ENCODE assay signal across 8 cellular contexts in genomic region chr18:61551586-61551985, GRCh38.
DNase-seq lines count a peak whose midpoint lies in the region; ATAC-seq and TF ChIP-seq lines count a peak whose summit lies in the region.

No MANE protein-coding gene starts in this region.

- peaks cover 26% of the 10 kb centered on the region for H3K4me1 Mint-ChIP-seq in neural crest cell

- DNase-seq in GDM1 (lab: John Stamatoyannopoulos, UW): peak; percentile 2
- DNase-seq in HAP-1 (ENCODE audit: low spot score in 2 of 2): peak; percentile 75
- peak; percentile 65 for DNase-seq in NAMALWA (ENCODE audit: low spot score)
- peak; percentile 70 for DNase-seq in SK-N-DZ (ENCODE audit: low spot score)
- peak; percentile 78 to 90 for DNase-seq in fibroblast of lung (ENCODE audit: low read depth in 2 of 2)
- peak; percentile 55 for DNase-seq in neural crest cell (ENCODE audit: low read depth, low spot score)

- no peak for ATAC-seq in HG02884 (IDR thresholded peaks at IDR 0.05; ENCODE audit: unreplicated experiment)

- no peak overlapping the region for H3K4me3 ChIP-seq in HAP-1
- H3K4me3 ChIP-seq in fibroblast of lung (replicated peaks in 1 of 4; ENCODE audit: control extremely low read depth in 1 of 4, insufficient read depth in 1 of 4, low read depth in 3 of 4, low read length in 4 of 4): no peak overlapping the region

- H3K9me3 ChIP-seq in HAP-1 (no peaks in the 10 kb centered on the region), fibroblast of lung (ENCODE audit: control insufficient read depth, insufficient read depth, low read depth, low read length) (no peaks in the 10 kb centered on the region)

- H3K79me2 ChIP-seq in fibroblast of lung (ENCODE audit: control insufficient read depth, insufficient read depth, low read length): no peaks in the 10 kb centered on the region

- TF ChIP-seq CTCF in 22Rv1 (IDR thresholded peaks at IDR 0.05): peak; percentile 82
- peak; percentile 96 to 98 for TF ChIP-seq CTCF in fibroblast of lung (conservative IDR thresholded peaks at IDR 0.05 in 1 of 2, IDR thresholded peaks at IDR 0.05 in 1 of 2; ENCODE audit: low read depth in 1 of 2, low read length in 2 of 2)
- TF ChIP-seq CTCF in neural crest cell (conservative IDR thresholded peaks at IDR 0.05): peak; percentile 80

- H3K27me3 Mint-ChIP-seq in neural crest cell (ENCODE audit: low read depth): no peaks in the 10 kb centered on the region

- no peaks in the 10 kb centered on the region for H3K36me3 Mint-ChIP-seq in neural crest cell (ENCODE audit: low read depth)

- no peaks in the 10 kb centered on the region for H4K20me1 ChIP-seq in fibroblast of lung (ENCODE audit: control insufficient read depth, extremely low read depth, insufficient read depth, low read length)

- in situ Hi-C loops in HAP-1 (cut with MboI; ENCODE audit: low sequenced_read_pairs): no loop called here

- no peak overlapping the region for H2AFZ ChIP-seq in fibroblast of lung (ENCODE audit: low read length)

- H3K36me3 ChIP-seq in HAP-1 (replicated peaks): no peaks in the 10 kb centered on the region
- H3K36me3 ChIP-seq in fibroblast of lung (ENCODE audit: control insufficient read depth, insufficient read depth, low read length): no peaks in the 10 kb centered on the region

- H3K27me3 ChIP-seq in HAP-1 (ENCODE audit: low read depth) (no peaks in the 10 kb centered on the region), fibroblast of lung (ENCODE audit: control insufficient read depth, insufficient read depth, low read length) (no peaks in the 10 kb centered on the region)

- H3K9ac ChIP-seq in fibroblast of lung (ENCODE audit: insufficient read depth, low read length): no peak overlapping the region

- no peak overlapping the region for H3K4me3 Mint-ChIP-seq in neural crest cell

- H3K27ac ChIP-seq in 22Rv1 (no peak overlapping the region), fibroblast of lung (ENCODE audit: insufficient read depth, low read length) (no peak overlapping the region)

- no peak overlapping the region for H3K4me2 ChIP-seq in fibroblast of lung (ENCODE audit: extremely low read depth, insufficient read depth, low read length)

- no peak overlapping the region for H3K27ac Mint-ChIP-seq in neural crest cell (ENCODE audit: unreplicated experiment)

- no peaks in the 10 kb centered on the region for H3K9me3 Mint-ChIP-seq in neural crest cell

- no peaks in the 10 kb centered on the region for H3K4me1 ChIP-seq in HAP-1
- no peaks in the 10 kb centered on the region for H3K4me1 ChIP-seq in fibroblast of lung (ENCODE audit: control insufficient read depth, extremely low read depth, insufficient read depth, low read length)

Comparison
In these comparisons a context has a peak if more than half of its experiments do, and no peak if none do; other contexts are left out.
1. DNase-seq: peak in every context shown above with its lines; median percentile 84 in fibroblast of lung; 75 in HAP-1; 70 in SK-N-DZ; 65 in NAMALWA; 55 in neural crest cell; 2 in GDM1.